In genomic region chr7:75721426-75721825, GRCh38 we compare ENCODE assay signal across 27 cellular contexts. TPM values are rescaled to one million over a fixed set of nuclear protein-coding genes. Genes with fewer than 3 reads are reported as not detected.
"Had no signal": no experiment of that assay in that cellular context is flagged by ENCODE, and none has a peak within 500 bp of the region (broad histone marks: within the 10 kb centered on the region; RNA-seq: fewer than 3 reads in every experiment).

No MANE protein-coding gene starts in this region.

- ATAC-seq: HepG2, K562, Panc1, PC-3, Right ventricle myocardium inferior had no signal

- H3K27ac Mint-ChIP-seq: IgD-negative memory B cell had no signal

- DNase-seq: Kasumi-1; MV-4-11; NCI-H1048; NCI-H1105; NCI-H1417; NCI-H1436 treated with DMSO at 0.1 percent for 48 hours; NCI-H1694; NCI-H187 treated with DMSO at 0.1 percent for 48 hours; NCI-H2029 treated with DMSO at 0.1 percent for 48 hours; NCI-H2171 treated with DMSO at 0.1 percent for 48 hours; NCI-H345; NCI-H446 treated with DMSO at 0.1 percent for 48 hours; NCI-H510A treated with DMSO at 0.1 percent for 48 hours; NCI-H526; NK-92 treated with Interleukin-12 subunit alpha and Interleukin-12 subunit beta, amount 100 ng/mL, for 24 hours; PC-3; SIG-M5 had no signal

- H3K36me3 Mint-ChIP-seq: IgD-negative memory B cell had no signal

- H3K27ac ChIP-seq: KMS-11, SJSA1, SK-N-MC had no signal

- H3K27me3 ChIP-seq: SJSA1 had no signal

- H3K9me3 ChIP-seq: SJSA1 had no signal

- H3K27me3 Mint-ChIP-seq: IgD-negative memory B cell had no signal

- H3K9me3 Mint-ChIP-seq: IgD-negative memory B cell had no signal

- H3K36me3 ChIP-seq: SJSA1 had no signal

- H3K4me3 ChIP-seq: K562, SJSA1, SK-N-MC had no signal

- H3K4me3 Mint-ChIP-seq: IgD-negative memory B cell had no signal

RNA-seq across cellular contexts. Expression of gene CCL26, which starts 50.6 kb away (rescaled TPM):
- total RNA-seq: HepG2, HT1080, OCI-LY7, Right ventricle myocardium inferior had no signal
- polyA plus RNA-seq: IgD-negative memory B cell had no signal
